In the genomic region with DNA sequence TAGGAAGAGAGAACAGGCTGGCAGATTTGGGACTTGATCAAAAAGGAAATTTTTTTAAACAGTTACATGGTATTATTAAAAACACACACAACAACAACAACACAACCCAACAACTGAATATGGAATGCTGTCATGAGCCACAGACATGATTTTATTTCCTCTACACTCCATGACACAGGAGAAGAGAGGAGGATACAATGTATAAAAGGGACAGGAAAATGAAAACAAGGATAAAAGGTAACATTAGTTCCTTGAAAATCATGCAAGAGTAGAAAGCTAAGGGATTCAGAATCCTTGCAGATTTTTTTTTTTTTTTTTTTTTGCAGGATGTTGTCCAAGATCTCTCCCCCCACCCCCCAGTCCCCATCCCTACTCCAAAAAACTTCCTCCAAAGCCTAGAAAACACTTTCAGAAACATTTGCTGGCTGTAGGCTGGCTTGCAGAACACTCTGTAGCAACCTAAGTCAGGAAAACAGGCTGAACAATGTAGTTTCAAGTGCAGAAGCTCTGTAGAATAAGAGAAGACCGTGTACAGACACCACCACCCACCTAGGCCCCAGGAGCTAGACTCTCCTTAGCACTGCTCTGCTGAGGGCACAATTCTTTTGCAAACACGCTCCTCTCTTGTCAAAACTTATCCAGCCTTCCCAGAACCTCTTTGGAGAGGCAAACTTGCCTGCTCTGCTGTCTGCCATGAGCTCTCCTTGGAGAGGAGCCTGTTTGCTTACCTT, we compare ENCODE assay signal across 1 cellular context.
TF ChIP-seq lines count a peak whose summit lies in the region.

No MANE protein-coding gene starts in this region.

TF ChIP-seq in K562, 482 proteins besides CTCF, POLR2A, EP300 and RAD21 (continued from another document):
- TF ChIP-seq, protein P1, sequence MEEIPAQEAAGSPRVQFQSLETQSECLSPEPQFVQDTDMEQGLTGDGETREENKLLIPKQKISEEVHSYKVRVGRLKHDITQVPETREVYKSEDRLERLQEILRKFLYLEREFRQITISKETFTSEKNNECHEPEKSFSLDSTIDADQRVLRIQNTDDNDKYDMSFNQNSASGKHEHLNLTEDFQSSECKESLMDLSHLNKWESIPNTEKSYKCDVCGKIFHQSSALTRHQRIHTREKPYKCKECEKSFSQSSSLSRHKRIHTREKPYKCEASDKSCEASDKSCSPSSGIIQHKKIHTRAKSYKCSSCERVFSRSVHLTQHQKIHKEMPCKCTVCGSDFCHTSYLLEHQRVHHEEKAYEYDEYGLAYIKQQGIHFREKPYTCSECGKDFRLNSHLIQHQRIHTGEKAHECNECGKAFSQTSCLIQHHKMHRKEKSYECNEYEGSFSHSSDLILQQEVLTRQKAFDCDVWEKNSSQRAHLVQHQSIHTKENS (CRISPR knock-in tag; IDR thresholded peaks at IDR 0.05), result no peak
- TF ChIP-seq, protein P2, sequence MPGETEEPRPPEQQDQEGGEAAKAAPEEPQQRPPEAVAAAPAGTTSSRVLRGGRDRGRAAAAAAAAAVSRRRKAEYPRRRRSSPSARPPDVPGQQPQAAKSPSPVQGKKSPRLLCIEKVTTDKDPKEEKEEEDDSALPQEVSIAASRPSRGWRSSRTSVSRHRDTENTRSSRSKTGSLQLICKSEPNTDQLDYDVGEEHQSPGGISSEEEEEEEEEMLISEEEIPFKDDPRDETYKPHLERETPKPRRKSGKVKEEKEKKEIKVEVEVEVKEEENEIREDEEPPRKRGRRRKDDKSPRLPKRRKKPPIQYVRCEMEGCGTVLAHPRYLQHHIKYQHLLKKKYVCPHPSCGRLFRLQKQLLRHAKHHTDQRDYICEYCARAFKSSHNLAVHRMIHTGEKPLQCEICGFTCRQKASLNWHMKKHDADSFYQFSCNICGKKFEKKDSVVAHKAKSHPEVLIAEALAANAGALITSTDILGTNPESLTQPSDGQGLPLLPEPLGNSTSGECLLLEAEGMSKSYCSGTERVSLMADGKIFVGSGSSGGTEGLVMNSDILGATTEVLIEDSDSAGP (CRISPR knock-in tag; IDR thresholded peaks at IDR 0.05), result no peak
- TF ChIP-seq ZNF586 (CRISPR knock-in tag; conservative IDR thresholded peaks at IDR 0.05), result no peak
- TF ChIP-seq MEF2D (tag; conservative IDR thresholded peaks at IDR 0.05; ENCODE audit: low read depth), result no peak
- TF ChIP-seq ZNF23 (CRISPR knock-in tag; IDR thresholded peaks at IDR 0.05), result no peak
- TF ChIP-seq, protein P3, sequence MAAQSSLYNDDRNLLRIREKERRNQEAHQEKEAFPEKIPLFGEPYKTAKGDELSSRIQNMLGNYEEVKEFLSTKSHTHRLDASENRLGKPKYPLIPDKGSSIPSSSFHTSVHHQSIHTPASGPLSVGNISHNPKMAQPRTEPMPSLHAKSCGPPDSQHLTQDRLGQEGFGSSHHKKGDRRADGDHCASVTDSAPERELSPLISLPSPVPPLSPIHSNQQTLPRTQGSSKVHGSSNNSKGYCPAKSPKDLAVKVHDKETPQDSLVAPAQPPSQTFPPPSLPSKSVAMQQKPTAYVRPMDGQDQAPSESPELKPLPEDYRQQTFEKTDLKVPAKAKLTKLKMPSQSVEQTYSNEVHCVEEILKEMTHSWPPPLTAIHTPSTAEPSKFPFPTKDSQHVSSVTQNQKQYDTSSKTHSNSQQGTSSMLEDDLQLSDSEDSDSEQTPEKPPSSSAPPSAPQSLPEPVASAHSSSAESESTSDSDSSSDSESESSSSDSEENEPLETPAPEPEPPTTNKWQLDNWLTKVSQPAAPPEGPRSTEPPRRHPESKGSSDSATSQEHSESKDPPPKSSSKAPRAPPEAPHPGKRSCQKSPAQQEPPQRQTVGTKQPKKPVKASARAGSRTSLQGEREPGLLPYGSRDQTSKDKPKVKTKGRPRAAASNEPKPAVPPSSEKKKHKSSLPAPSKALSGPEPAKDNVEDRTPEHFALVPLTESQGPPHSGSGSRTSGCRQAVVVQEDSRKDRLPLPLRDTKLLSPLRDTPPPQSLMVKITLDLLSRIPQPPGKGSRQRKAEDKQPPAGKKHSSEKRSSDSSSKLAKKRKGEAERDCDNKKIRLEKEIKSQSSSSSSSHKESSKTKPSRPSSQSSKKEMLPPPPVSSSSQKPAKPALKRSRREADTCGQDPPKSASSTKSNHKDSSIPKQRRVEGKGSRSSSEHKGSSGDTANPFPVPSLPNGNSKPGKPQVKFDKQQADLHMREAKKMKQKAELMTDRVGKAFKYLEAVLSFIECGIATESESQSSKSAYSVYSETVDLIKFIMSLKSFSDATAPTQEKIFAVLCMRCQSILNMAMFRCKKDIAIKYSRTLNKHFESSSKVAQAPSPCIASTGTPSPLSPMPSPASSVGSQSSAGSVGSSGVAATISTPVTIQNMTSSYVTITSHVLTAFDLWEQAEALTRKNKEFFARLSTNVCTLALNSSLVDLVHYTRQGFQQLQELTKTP (IDR thresholded peaks at IDR 0.05; ENCODE audit: low read depth in 1 of 2, partially characterized antibody in 2 of 2), result peak in 1 of 2 experiments; percentile 28
- TF ChIP-seq RBM25 (IDR thresholded peaks at IDR 0.05; ENCODE audit: low read depth, low read length, severe bottlenecking), result no peak
- TF ChIP-seq, protein P4, sequence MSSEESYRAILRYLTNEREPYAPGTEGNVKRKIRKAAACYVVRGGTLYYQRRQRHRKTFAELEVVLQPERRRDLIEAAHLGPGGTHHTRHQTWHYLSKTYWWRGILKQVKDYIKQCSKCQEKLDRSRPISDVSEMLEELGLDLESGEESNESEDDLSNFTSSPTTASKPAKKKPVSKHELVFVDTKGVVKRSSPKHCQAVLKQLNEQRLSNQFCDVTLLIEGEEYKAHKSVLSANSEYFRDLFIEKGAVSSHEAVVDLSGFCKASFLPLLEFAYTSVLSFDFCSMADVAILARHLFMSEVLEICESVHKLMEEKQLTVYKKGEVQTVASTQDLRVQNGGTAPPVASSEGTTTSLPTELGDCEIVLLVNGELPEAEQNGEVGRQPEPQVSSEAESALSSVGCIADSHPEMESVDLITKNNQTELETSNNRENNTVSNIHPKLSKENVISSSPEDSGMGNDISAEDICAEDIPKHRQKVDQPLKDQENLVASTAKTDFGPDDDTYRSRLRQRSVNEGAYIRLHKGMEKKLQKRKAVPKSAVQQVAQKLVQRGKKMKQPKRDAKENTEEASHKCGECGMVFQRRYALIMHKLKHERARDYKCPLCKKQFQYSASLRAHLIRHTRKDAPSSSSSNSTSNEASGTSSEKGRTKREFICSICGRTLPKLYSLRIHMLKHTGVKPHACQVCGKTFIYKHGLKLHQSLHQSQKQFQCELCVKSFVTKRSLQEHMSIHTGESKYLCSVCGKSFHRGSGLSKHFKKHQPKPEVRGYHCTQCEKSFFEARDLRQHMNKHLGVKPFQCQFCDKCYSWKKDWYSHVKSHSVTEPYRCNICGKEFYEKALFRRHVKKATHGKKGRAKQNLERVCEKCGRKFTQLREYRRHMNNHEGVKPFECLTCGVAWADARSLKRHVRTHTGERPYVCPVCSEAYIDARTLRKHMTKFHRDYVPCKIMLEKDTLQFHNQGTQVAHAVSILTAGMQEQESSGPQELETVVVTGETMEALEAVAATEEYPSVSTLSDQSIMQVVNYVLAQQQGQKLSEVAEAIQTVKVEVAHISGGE (CRISPR knock-in tag; IDR thresholded peaks at IDR 0.05), result peak in 1 of 3 experiments; percentile 78; a peak in 2 of 6 replicates
- TF ChIP-seq POLR2G (IDR thresholded peaks at IDR 0.05; ENCODE audit: low read depth, low read length), result no peak
- no peak for TF ChIP-seq PRPF4 (IDR thresholded peaks at IDR 0.05; ENCODE audit: insufficient read depth, low read depth, low read length, poor library complexity, severe bottlenecking)
- TF ChIP-seq, protein P5, sequence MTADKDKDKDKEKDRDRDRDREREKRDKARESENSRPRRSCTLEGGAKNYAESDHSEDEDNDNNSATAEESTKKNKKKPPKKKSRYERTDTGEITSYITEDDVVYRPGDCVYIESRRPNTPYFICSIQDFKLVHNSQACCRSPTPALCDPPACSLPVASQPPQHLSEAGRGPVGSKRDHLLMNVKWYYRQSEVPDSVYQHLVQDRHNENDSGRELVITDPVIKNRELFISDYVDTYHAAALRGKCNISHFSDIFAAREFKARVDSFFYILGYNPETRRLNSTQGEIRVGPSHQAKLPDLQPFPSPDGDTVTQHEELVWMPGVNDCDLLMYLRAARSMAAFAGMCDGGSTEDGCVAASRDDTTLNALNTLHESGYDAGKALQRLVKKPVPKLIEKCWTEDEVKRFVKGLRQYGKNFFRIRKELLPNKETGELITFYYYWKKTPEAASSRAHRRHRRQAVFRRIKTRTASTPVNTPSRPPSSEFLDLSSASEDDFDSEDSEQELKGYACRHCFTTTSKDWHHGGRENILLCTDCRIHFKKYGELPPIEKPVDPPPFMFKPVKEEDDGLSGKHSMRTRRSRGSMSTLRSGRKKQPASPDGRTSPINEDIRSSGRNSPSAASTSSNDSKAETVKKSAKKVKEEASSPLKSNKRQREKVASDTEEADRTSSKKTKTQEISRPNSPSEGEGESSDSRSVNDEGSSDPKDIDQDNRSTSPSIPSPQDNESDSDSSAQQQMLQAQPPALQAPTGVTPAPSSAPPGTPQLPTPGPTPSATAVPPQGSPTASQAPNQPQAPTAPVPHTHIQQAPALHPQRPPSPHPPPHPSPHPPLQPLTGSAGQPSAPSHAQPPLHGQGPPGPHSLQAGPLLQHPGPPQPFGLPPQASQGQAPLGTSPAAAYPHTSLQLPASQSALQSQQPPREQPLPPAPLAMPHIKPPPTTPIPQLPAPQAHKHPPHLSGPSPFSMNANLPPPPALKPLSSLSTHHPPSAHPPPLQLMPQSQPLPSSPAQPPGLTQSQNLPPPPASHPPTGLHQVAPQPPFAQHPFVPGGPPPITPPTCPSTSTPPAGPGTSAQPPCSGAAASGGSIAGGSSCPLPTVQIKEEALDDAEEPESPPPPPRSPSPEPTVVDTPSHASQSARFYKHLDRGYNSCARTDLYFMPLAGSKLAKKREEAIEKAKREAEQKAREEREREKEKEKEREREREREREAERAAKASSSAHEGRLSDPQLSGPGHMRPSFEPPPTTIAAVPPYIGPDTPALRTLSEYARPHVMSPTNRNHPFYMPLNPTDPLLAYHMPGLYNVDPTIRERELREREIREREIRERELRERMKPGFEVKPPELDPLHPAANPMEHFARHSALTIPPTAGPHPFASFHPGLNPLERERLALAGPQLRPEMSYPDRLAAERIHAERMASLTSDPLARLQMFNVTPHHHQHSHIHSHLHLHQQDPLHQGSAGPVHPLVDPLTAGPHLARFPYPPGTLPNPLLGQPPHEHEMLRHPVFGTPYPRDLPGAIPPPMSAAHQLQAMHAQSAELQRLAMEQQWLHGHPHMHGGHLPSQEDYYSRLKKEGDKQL (CRISPR knock-in tag; IDR thresholded peaks at IDR 0.05; ENCODE audit: borderline replicate concordance), result no peak
- peak; percentile 47 for TF ChIP-seq RBFOX2 (IDR thresholded peaks at IDR 0.05; ENCODE audit: low read depth, low read length)
- no peak for TF ChIP-seq TRIM28 (IDR thresholded peaks at IDR 0.05)
- peak; percentile 61; the same call in 1 of the 2 replicates for TF ChIP-seq DMBX1 (CRISPR knock-in tag; IDR thresholded peaks at IDR 0.05; ENCODE audit: borderline replicate concordance)
- TF ChIP-seq ZNF12 (CRISPR knock-in tag; IDR thresholded peaks at IDR 0.05), result no peak
- TF ChIP-seq, protein P6, sequence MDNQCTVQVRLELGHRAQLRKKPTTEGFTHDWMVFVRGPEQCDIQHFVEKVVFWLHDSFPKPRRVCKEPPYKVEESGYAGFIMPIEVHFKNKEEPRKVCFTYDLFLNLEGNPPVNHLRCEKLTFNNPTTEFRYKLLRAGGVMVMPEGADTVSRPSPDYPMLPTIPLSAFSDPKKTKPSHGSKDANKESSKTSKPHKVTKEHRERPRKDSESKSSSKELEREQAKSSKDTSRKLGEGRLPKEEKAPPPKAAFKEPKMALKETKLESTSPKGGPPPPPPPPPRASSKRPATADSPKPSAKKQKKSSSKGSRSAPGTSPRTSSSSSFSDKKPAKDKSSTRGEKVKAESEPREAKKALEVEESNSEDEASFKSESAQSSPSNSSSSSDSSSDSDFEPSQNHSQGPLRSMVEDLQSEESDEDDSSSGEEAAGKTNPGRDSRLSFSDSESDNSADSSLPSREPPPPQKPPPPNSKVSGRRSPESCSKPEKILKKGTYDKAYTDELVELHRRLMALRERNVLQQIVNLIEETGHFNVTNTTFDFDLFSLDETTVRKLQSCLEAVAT (IDR thresholded peaks at IDR 0.05), result peak in 1 of 2 experiments; percentile 37
- TF ChIP-seq MAZ (CRISPR knock-in tag; conservative IDR thresholded peaks at IDR 0.05 in 1 of 2, IDR thresholded peaks at IDR 0.05 in 1 of 2), result 0 out of 4 replicates have a peak, but pooled peaks of 1 of the 2 experiments have one; percentile 2
- TF ChIP-seq KAT7 (CRISPR knock-in tag; IDR thresholded peaks at IDR 0.05; ENCODE audit: borderline replicate concordance), result peak; percentile 64; the same call in 1 of the 2 replicates
- no peak for TF ChIP-seq RBM17 (IDR thresholded peaks at IDR 0.05; ENCODE audit: borderline replicate concordance, low read depth, low read length)
